In genomic region chr16:68237243-68238028, GRCh38 we compare ENCODE assay signal across 1 cellular context.
TF ChIP-seq lines count a peak whose summit lies in the region.

No MANE protein-coding gene starts in this region.

TF ChIP-seq in K562, 482 proteins besides CTCF, POLR2A, EP300 and RAD21 (continued from another document):
- TF ChIP-seq, protein P1, sequence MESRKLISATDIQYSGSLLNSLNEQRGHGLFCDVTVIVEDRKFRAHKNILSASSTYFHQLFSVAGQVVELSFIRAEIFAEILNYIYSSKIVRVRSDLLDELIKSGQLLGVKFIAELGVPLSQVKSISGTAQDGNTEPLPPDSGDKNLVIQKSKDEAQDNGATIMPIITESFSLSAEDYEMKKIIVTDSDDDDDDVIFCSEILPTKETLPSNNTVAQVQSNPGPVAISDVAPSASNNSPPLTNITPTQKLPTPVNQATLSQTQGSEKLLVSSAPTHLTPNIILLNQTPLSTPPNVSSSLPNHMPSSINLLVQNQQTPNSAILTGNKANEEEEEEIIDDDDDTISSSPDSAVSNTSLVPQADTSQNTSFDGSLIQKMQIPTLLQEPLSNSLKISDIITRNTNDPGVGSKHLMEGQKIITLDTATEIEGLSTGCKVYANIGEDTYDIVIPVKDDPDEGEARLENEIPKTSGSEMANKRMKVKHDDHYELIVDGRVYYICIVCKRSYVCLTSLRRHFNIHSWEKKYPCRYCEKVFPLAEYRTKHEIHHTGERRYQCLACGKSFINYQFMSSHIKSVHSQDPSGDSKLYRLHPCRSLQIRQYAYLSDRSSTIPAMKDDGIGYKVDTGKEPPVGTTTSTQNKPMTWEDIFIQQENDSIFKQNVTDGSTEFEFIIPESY (CRISPR knock-in tag; IDR thresholded peaks at IDR 0.05), result peak; percentile 97
- TF ChIP-seq DACH1 (IDR thresholded peaks at IDR 0.05; ENCODE audit: partially characterized antibody) (no peak), RBM22 (IDR thresholded peaks at IDR 0.05; ENCODE audit: low read depth, low read length, poor library complexity, severe bottlenecking) (peak; percentile 17), TEAD1 (CRISPR knock-in tag; IDR thresholded peaks at IDR 0.05) (peak in 1 of 2 experiments; percentile 72; a peak in 2 of 4 replicates), MYC (IDR thresholded peaks at IDR 0.05; ENCODE audit: low read depth, low read length) (no peak), MYC (CRISPR knock-in tag; IDR thresholded peaks at IDR 0.05; ENCODE audit: borderline replicate concordance, low read depth) (no peak), ASH1L (IDR thresholded peaks at IDR 0.05; ENCODE audit: borderline replicate concordance, low read depth, partially characterized antibody) (no peak), ATF7 (IDR thresholded peaks at IDR 0.05) (no peak), KLF6 (CRISPR knock-in tag; IDR thresholded peaks at IDR 0.05; ENCODE audit: borderline replicate concordance) (no peak)
